Comparison of ENCODE assay signal across 14 cellular contexts in genomic region chr2:241870611-241871537, GRCh38. TPM values are rescaled to one million over a fixed set of nuclear protein-coding genes. Genes with fewer than 3 reads are reported as not detected.
DNase-seq lines count a peak whose midpoint lies in the region; ATAC-seq and TF ChIP-seq lines count a peak whose summit lies in the region.
"Had no signal": no experiment of that assay in that cellular context is flagged by ENCODE, and none has a peak within 500 bp of the region (broad histone marks: within the 10 kb centered on the region; RNA-seq: fewer than 3 reads in every experiment).

No MANE protein-coding gene starts in this region.

- H3K36me3 ChIP-seq in suprapubic skin = no peaks in the 10 kb centered on the region
- H3K36me3 ChIP-seq: ovary, vagina had no signal

- peaks cover 10% of the 10 kb centered on the region for H3K4me1 ChIP-seq in suprapubic skin
- H3K4me1 ChIP-seq: vagina had no signal

- H3K9me3 ChIP-seq in suprapubic skin = no peaks in the 10 kb centered on the region
- H3K9me3 ChIP-seq: ovary, vagina had no signal

- DNase-seq in activated CD8-positive, alpha-beta memory T cell treated with anti-CD3 and anti-CD28 coated beads for 24 hours = peak; percentile 76
- DNase-seq in activated CD8-positive, alpha-beta memory T cell treated with anti-CD3 and anti-CD28 coated beads, Interleukin-2, amount 50 U/mL, for 48 hours = no peak
- DNase-seq in SK-N-DZ (ENCODE audit: low spot score) (peak; percentile 68), left ventricle myocardium superior (peak; percentile 38), occipital lobe (lab: John Stamatoyannopoulos, UW) (no peak), suprapubic skin (ENCODE audit: low spot score in 2 of 2) (no peak)
- DNase-seq in stimulated activated naive CD8-positive, alpha-beta T cell treated with anti-CD3 and anti-CD28 coated beads, Interleukin-15, Interleukin-2, amounts not matched to agents 100 U/mL and 50 U/mL, for 24 hours = peak; percentile 51
- DNase-seq: NCI-H1930, ovary had no signal

- WGBS in suprapubic skin = 48% methylated on average over 17 of the region's 28 CpGs

- intact Hi-C loops in left ventricle myocardium superior (cut with micrococcal nuclease) = no loop called here

- TF ChIP-seq POLR2A in suprapubic skin (IDR thresholded peaks at IDR 0.05) = no peak

- no peak overlapping the region for H3K4me3 ChIP-seq in suprapubic skin
- H3K4me3 ChIP-seq: lung, ovary, vagina had no signal

- no peak overlapping the region for H3K27ac ChIP-seq in suprapubic skin
- H3K27ac ChIP-seq: ovary, vagina had no signal

- ATAC-seq in left ventricle myocardium superior (no peak), GM18511 (IDR thresholded peaks at IDR 0.05; ENCODE audit: unreplicated experiment) (no peak)
- ATAC-seq in stimulated activated naive CD8-positive, alpha-beta T cell treated with anti-CD3 and anti-CD28 coated beads, Interleukin-15, Interleukin-2, amounts not matched to agents 100 U/mL and 50 U/mL, for 24 hours = no peak
- ATAC-seq: esophagus mucosa, HepG2 had no signal

- peaks cover 41% of the 10 kb centered on the region for H3K27me3 ChIP-seq in suprapubic skin
- H3K27me3 ChIP-seq: vagina had no signal

- TF ChIP-seq CTCF in suprapubic skin (IDR thresholded peaks at IDR 0.05) = no peak

- TF ChIP-seq EP300 in suprapubic skin (IDR thresholded peaks at IDR 0.05) = no peak

RNA-seq across cellular contexts. Expression of gene RTP5, which starts 1.3 kb away (rescaled TPM):
- 8.1 and 9.9 TPM in 2 replicates for polyA plus RNA-seq in SK-N-DZ (2014; cell fraction: cytosol; rRNA removed)
- 55.7 and 73.8 TPM in 2 replicates for polyA plus RNA-seq in SK-N-DZ (2014; cell fraction: nucleus; rRNA removed)
- total RNA-seq in left ventricle myocardium superior (not detected), occipital lobe (2.5 TPM), suprapubic skin (not detected)
- total RNA-seq: esophagus mucosa, HepG2, vagina had no signal
- polyA plus RNA-seq: HepG2, ovary had no signal

RNA-seq across cellular contexts. Expression of gene PDCD1, which starts 12.2 kb away (rescaled TPM):
- polyA plus RNA-seq in SK-N-DZ (2014; cell fraction: cytosol; rRNA removed) = 1.4 and 1.5 TPM in 2 replicates
- 0.53 and 2.6 TPM in 2 replicates for polyA plus RNA-seq in SK-N-DZ (2014; cell fraction: nucleus; rRNA removed)
- total RNA-seq in left ventricle myocardium superior (1.4 TPM), occipital lobe (not detected), suprapubic skin (not detected)
- total RNA-seq: HepG2 had no signal

Comparison
In these comparisons a context has a peak if more than half of its experiments do, and no peak if none do; other contexts are left out.
1. DNase-seq: peak in activated CD8-positive, alpha-beta memory T cell treated with anti-CD3 and anti-CD28 coated beads for 24 hours (single experiment), SK-N-DZ (single experiment), left ventricle myocardium superior (single experiment) and stimulated activated naive CD8-positive, alpha-beta T cell treated with anti-CD3 and anti-CD28 coated beads, Interleukin-15, Interleukin-2, amounts not matched to agents 100 U/mL and 50 U/mL, for 24 hours (single experiment); none in activated CD8-positive, alpha-beta memory T cell treated with anti-CD3 and anti-CD28 coated beads, Interleukin-2, amount 50 U/mL, for 48 hours (single experiment), occipital lobe (single experiment) and suprapubic skin (0 of 2).